8 cellular contexts compared by ENCODE assay signal in the genomic region with DNA sequence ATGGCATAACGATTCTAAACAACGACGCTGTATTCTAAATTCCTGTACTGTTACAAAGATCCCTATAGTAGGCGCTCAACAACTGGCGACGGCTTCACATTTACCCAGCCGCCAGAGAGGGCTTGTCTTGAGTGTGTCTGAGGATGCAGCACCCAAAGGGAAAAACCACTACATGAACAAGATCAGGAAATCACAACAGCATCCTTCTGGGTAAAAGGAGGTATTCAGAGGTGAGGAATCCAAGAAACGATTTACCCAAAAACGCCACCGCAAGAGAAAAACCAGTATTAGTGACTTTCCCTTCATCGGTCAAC. TPM values are rescaled to one million over a fixed set of nuclear protein-coding genes. Genes with fewer than 3 reads are reported as not detected.
A peak's percentile ranks its signal among the peaks of the same experiment; 100 is the strongest.
DNase-seq lines count a peak whose midpoint lies in the region; ATAC-seq, FAIRE-seq and TF ChIP-seq lines count a peak whose summit lies in the region.

No MANE protein-coding gene starts in this region.

- WGBS in spleen, 5 donors = 0 to 1% (median 0%) methylated on average over 11 of the region's 11 CpGs

- no peaks in the 10 kb centered on the region for H3K36me3 ChIP-seq in A673 (ENCODE audit: insufficient read depth, low read length, poor library complexity, severe bottlenecking)
- H3K36me3 ChIP-seq in breast epithelium = no peaks in the 10 kb centered on the region
- H3K36me3 ChIP-seq in spleen = peaks cover 0 to 12% (median 0%) of the 10 kb centered on the region in 6 donors

- peaks cover 5 to 26% of the 10 kb centered on the region in 2 donors for H3K4me1 Mint-ChIP-seq in immature natural killer cell

- peaks cover under 1 to 8% (median 6%) of the 10 kb centered on the region in 3 donors for H3K36me3 Mint-ChIP-seq in immature natural killer cell

- peak overlapping the region; percentile 90 for H3K27ac ChIP-seq in A673 (ENCODE audit: low read depth, low read length, poor library complexity, severe bottlenecking)
- peak overlapping the region; percentile 94 for H3K27ac ChIP-seq in breast epithelium
- H3K27ac ChIP-seq in spleen = peak overlapping the region; percentile 86 to 94 (median 90)

- intact Hi-C loops in A673 (cut with micrococcal nuclease; ENCODE audit: unreplicated experiment) = loop anchor here (1.0 to 5.0 kb wide), 2 partner anchors 82 to 124 kb away; a partner anchor contains a TSS
- intact Hi-C loops in breast epithelium (cut with DNase I; ENCODE audit: low total_unique reads) = no loop called here
- intact Hi-C loops in spleen (cut with DNase I; ENCODE audit: low total_unique reads) = loop anchor here (10.0 kb wide), 1 partner anchor 120 kb away; no protein-coding TSS in a partner anchor

- H3K4me3 ChIP-seq in A673 (ENCODE audit: low read depth, low read length, poor library complexity, severe bottlenecking) (peak overlapping the region; percentile 93), breast epithelium (peak overlapping the region; percentile 78 to 96 (median 78)), spleen (peak overlapping the region; percentile 78 to 95 (median 86))

- peak; percentile 82 for TF ChIP-seq CTCF in A673 (conservative IDR thresholded peaks at IDR 0.05; ENCODE audit: low read depth, low read length)
- TF ChIP-seq CTCF in breast epithelium (IDR thresholded peaks at IDR 0.05) = peak in 2 of 3 donors; percentile 50 to 53
- TF ChIP-seq CTCF in spleen (IDR thresholded peaks at IDR 0.05 in 8 of 11, conservative IDR thresholded peaks at IDR 0.05 in 3 of 11) = peak in 7 of 11 experiments; percentile 41 to 58 (median 55)

- H3K27me3 ChIP-seq in A673 (replicated peaks; ENCODE audit: insufficient read depth, low read depth, low read length, poor library complexity) = no peaks in the 10 kb centered on the region
- H3K27me3 ChIP-seq in breast epithelium = no peaks in the 10 kb centered on the region
- H3K27me3 ChIP-seq in spleen (replicated peaks in 1 of 7) = no peaks in the 10 kb centered on the region

- no TSS peak for BruUV-seq in A673 (replicated peaks; lab: Mats Ljungman, UMichigan)

- ATAC-seq in GM18511 (IDR thresholded peaks at IDR 0.05; ENCODE audit: unreplicated experiment) (peak; percentile 84), HG03045 (IDR thresholded peaks at IDR 0.05; ENCODE audit: unreplicated experiment) (peak; percentile 85)

- no peak for TF ChIP-seq POLR2A in breast epithelium (IDR thresholded peaks at IDR 0.05)
- no peak for TF ChIP-seq POLR2A in spleen (IDR thresholded peaks at IDR 0.05)

- no peaks in the 10 kb centered on the region for H3K9me3 Mint-ChIP-seq in immature natural killer cell

- DNase-seq in A673 (ENCODE audit: low spot score) (peak; percentile 89), NCI-H2081 treated with DMSO at 0.1 percent for 48 hours (lab: John Stamatoyannopoulos, UW) (peak; percentile 60), breast epithelium (ENCODE audit: low spot score in 2 of 2) (peak in 1 of 2 donors; percentile 66), immature natural killer cell (peak; percentile 51 to 56 (median 56)), spleen (peak; percentile 86)

- H3K4me3 Mint-ChIP-seq in immature natural killer cell = no peak overlapping the region

- CTCF ChIA-PET in A673 (lab: Charles Lee) = interaction anchor here (0.8 kb wide), 1 partner anchor 43 kb away, joined by 3 read pairs; a partner anchor contains a TSS

- no peaks in the 10 kb centered on the region for H3K9me3 ChIP-seq in A673 (ENCODE audit: low read depth, low read length, poor library complexity, severe bottlenecking)
- H3K9me3 ChIP-seq in breast epithelium = no peaks in the 10 kb centered on the region
- H3K9me3 ChIP-seq in spleen = no peaks in the 10 kb centered on the region

- POLR2A ChIA-PET in A673 (lab: Charles Lee; ENCODE audit: low non-redundant PET) = no interaction called here

- FAIRE-seq in TTC549 (lab: Jason Lieb, UNC) = peak; percentile 84

- H3K27ac Mint-ChIP-seq in immature natural killer cell = no peak overlapping the region

- H3K4me1 ChIP-seq in A673 (ENCODE audit: insufficient read depth, low read length, poor library complexity, severe bottlenecking) = peaks cover 10% of the 10 kb centered on the region
- no peaks in the 10 kb centered on the region for H3K4me1 ChIP-seq in breast epithelium
- peaks cover 10 to 40% (median 21%) of the 10 kb centered on the region in 6 donors for H3K4me1 ChIP-seq in spleen

- peaks cover 0 to 3% (median 2%) of the 10 kb centered on the region in 3 donors for H3K27me3 Mint-ChIP-seq in immature natural killer cell (ENCODE audit: low read depth in 3 of 3)

RNA-seq across cellular contexts. Expression of a gene that starts 0.7 kb away (rescaled TPM):
- total RNA-seq in A673 (2021) (17.0 and 19.1 TPM in 2 replicates), breast epithelium (10 to 100 TPM; 17.6 to 28.1 (median 18.4) TPM), spleen (10 to 100 TPM in 6 of 7 donors, 1 to 10 TPM in 1; 9.3 to 17.9 (median 16.2) TPM)
- polyA plus RNA-seq in immature natural killer cell (10 to 100 TPM; 10.5 to 18.1 (median 11.2) TPM), spleen (1 to 10 TPM; 4.3 to 6.3 (median 6.0) TPM)

RNA-seq across cellular contexts. Expression of a gene that starts 43.1 kb away (rescaled TPM):
- total RNA-seq in A673 (2021) (114 TPM in 2 replicates), breast epithelium (100 to 1,000 TPM; 100 to 134 (median 112) TPM), spleen (100 to 1,000 TPM in 3 of 7 donors, 10 to 100 TPM in 4; 81.1 to 128 (median 98.7) TPM)
- polyA plus RNA-seq in immature natural killer cell (10 to 100 TPM; 32.5 to 54.3 (median 39.8) TPM), spleen (10 to 100 TPM; 16.0 to 25.3 (median 21.4) TPM)
